Comparison of ENCODE assay signal across 1 cellular context in genomic region chr4:39613093-39613656, GRCh38.
TF ChIP-seq lines count a peak whose summit lies in the region.

No MANE protein-coding gene starts in this region.

TF ChIP-seq in WTC11, 78 proteins besides CTCF, POLR2A, EP300 and RAD21 (continued from another document):
- TF ChIP-seq MAX (CRISPR knock-in tag; IDR thresholded peaks at IDR 0.05) (no peak), MYBL2 (CRISPR knock-in tag; IDR thresholded peaks at IDR 0.05) (no peak)
